In genomic region chr4:112830753-112831386, GRCh38 we compare ENCODE assay signal across 33 cellular contexts.
A peak's percentile ranks its signal among the peaks of the same experiment; 100 is the strongest.
DNase-seq lines count a peak whose midpoint lies in the region; ATAC-seq, FAIRE-seq and TF ChIP-seq lines count a peak whose summit lies in the region.
"Had no signal": no experiment of that assay in that cellular context is flagged by ENCODE, and none has a peak within 500 bp of the region (broad histone marks: within the 10 kb centered on the region; RNA-seq: fewer than 3 reads in every experiment).

No MANE protein-coding gene starts in this region.

- H3K9ac ChIP-seq in kidney (ENCODE audit: low read length in 2 of 2) = no peak overlapping the region
- H3K9ac ChIP-seq: BLaER1; BLaER1 treated with 17β-estradiol and CSF1 and Interleukin-3, amounts not matched to agents 10 nM and 100 nM had no signal

- H3K36me3 ChIP-seq in RWPE2 (ENCODE audit: low read depth) (no peaks in the 10 kb centered on the region), kidney (ENCODE audit: control insufficient read depth in 1 of 2, insufficient read depth in 2 of 2, low read length in 2 of 2) (no peaks in the 10 kb centered on the region), upper lobe of right lung (no peaks in the 10 kb centered on the region)

- TF ChIP-seq CTCF in RWPE2 (IDR thresholded peaks at IDR 0.05; ENCODE audit: poor library complexity, severe bottlenecking) (no peak), kidney (IDR thresholded peaks at IDR 0.05; ENCODE audit: borderline replicate concordance, extremely low read depth, insufficient read depth) (no peak), upper lobe of right lung (IDR thresholded peaks at IDR 0.05) (no peak)

- H3K27ac ChIP-seq in RWPE2 (ENCODE audit: poor library complexity, severe bottlenecking) (no peak overlapping the region), kidney (ENCODE audit: low read depth in 2 of 2, low read length in 2 of 2) (no peak overlapping the region), upper lobe of right lung (no peak overlapping the region)
- H3K27ac ChIP-seq: 22Rv1; A549; BLaER1; BLaER1 treated with 17β-estradiol and CSF1 and Interleukin-3, amounts not matched to agents 10 nM and 100 nM; C4-2B had no signal

- H3K27me3 ChIP-seq in RWPE2 (ENCODE audit: insufficient read depth, poor library complexity, severe bottlenecking) (no peaks in the 10 kb centered on the region), upper lobe of right lung (no peaks in the 10 kb centered on the region)
- H3K27me3 ChIP-seq: BE2C; BLaER1; BLaER1 treated with 17β-estradiol and CSF1 and Interleukin-3, amounts not matched to agents 10 nM and 100 nM had no signal

- no peak overlapping the region for H3K4me3 ChIP-seq in RWPE2 (ENCODE audit: severe bottlenecking)
- H3K4me3 ChIP-seq in kidney (ENCODE audit: low read length in 2 of 2) = no peak overlapping the region
- no peak overlapping the region for H3K4me3 ChIP-seq in upper lobe of right lung
- H3K4me3 ChIP-seq: A549; BLaER1; BLaER1 treated with 17β-estradiol and CSF1 and Interleukin-3, amounts not matched to agents 10 nM and 100 nM had no signal

- intact Hi-C loops in kidney (cut with DNase I) (no loop called here), sciatic nerve (cut with DNase I) (no loop called here), upper lobe of right lung (cut with DNase I) (no loop called here)

- peak; percentile 51 for DNase-seq in RWPE2 (ENCODE audit: low spot score)
- peak; percentile 54 for DNase-seq in kidney
- no peak for DNase-seq in sciatic nerve (ENCODE audit: low spot score)
- no peak for DNase-seq in upper lobe of right lung
- DNase-seq in activated T-cell treated with anti-CD3 and anti-CD28 coated beads for 4 hours = no peak
- DNase-seq in stimulated activated CD4-positive, alpha-beta T cell treated with anti-CD3 and anti-CD28 coated beads, Interleukin-2, amount 100 ng/mL, for 24 hours = no peak
- no peak for DNase-seq in NCI-H1436 (lab: John Stamatoyannopoulos, UW)
- DNase-seq: 8988T; ACHN; AML-193; BE2C; C1 segment of cervical spinal cord; Caco-2; Calu3; CD4-positive, alpha-beta memory T cell; CD4-positive, alpha-beta T cell; CD4-positive, CD25-positive, alpha-beta regulatory T cell; CD8-positive, alpha-beta memory T cell; CD8-positive, alpha-beta T cell; COR-L47; DMS 273 treated with DMSO at 0.1 percent for 48 hours; DMS79; DMS79 treated with DMSO at 0.1 percent for 48 hours; DND-41; EL had no signal

- H3K9me3 ChIP-seq in RWPE2 (ENCODE audit: severe bottlenecking) (no peaks in the 10 kb centered on the region), kidney (ENCODE audit: control insufficient read depth in 1 of 2, low read length in 2 of 2) (no peaks in the 10 kb centered on the region), upper lobe of right lung (no peaks in the 10 kb centered on the region)
- H3K9me3 ChIP-seq: A549, BE2C, Caco-2 had no signal

- H3K4me1 ChIP-seq in RWPE2 (ENCODE audit: insufficient read depth, poor library complexity, severe bottlenecking) (no peaks in the 10 kb centered on the region), kidney (ENCODE audit: control insufficient read depth in 1 of 2, insufficient read depth in 1 of 2, low read depth in 1 of 2, low read length in 2 of 2) (no peaks in the 10 kb centered on the region), upper lobe of right lung (no peaks in the 10 kb centered on the region)
- H3K4me1 ChIP-seq: A549; BE2C; BLaER1; BLaER1 treated with 17β-estradiol and CSF1 and Interleukin-3, amounts not matched to agents 10 nM and 100 nM; Caco-2 had no signal

- FAIRE-seq in kidney (lab: Jason Lieb, UNC) = no peak
- FAIRE-seq: A204.1, A549, D721Med had no signal

- ATAC-seq in RWPE2 (ENCODE audit: low read depth) (no peak), sciatic nerve (peak; percentile 20), upper lobe of right lung (peak; percentile 14), GM18858 (IDR thresholded peaks at IDR 0.05; ENCODE audit: unreplicated experiment) (no peak)
- ATAC-seq: A549; CD8-positive, alpha-beta T cell had no signal

Comparison
In these comparisons a context has a peak if more than half of its experiments do, and no peak if none do; other contexts are left out.
1. ATAC-seq: peak in sciatic nerve (single experiment) and upper lobe of right lung (single experiment); none in RWPE2 (single experiment) and GM18858 (single experiment).
2. DNase-seq: peak in RWPE2 (single experiment) and kidney (single experiment); none in sciatic nerve (single experiment), upper lobe of right lung (single experiment), activated T-cell treated with anti-CD3 and anti-CD28 coated beads for 4 hours (single experiment), stimulated activated CD4-positive, alpha-beta T cell treated with anti-CD3 and anti-CD28 coated beads, Interleukin-2, amount 100 ng/mL, for 24 hours (0 of 2) and NCI-H1436 (single experiment).